In the genomic region with DNA sequence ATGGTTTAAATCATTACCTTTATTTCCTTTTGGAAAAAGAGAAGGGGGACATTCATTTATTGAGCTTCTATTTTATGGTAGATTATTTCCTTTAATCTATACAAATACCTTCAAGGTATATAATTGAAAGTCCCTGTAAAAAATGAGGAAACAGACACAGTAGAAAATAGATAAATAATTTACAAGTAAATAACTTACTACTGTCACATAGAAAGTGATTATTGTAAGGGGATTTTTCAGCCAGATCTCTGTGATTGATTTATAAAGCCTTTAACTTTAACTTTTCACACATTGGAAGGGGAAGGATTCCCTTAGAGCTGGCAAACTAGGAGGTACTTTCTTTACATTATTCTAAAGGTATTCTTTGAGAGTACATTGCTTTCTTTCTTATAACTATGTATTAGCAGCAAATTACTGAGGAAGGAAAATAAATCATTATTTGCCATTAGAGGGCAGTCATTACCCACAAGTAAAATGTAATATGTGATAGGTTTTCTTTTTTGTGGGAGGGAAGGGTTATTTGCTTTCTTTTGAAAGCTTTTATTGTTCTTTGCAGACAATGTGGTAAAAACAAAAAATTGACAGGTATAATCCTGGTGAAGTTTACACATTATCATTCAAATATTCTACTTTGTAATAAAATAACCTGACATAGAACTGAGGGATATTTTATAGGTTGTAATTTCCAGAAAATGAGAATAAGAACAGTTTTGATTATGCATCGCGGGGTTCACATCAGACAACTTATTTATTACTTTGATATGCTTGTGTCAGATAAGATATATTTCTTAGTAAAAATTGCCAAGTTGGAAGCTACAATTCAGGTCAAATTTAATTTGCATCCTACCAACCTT, we compare ENCODE assay signal across 8 cellular contexts. TPM values are rescaled to one million over a fixed set of nuclear protein-coding genes. Genes with fewer than 3 reads are reported as not detected.
DNase-seq lines count a peak whose midpoint lies in the region; ATAC-seq, FAIRE-seq and TF ChIP-seq lines count a peak whose summit lies in the region.

No MANE protein-coding gene starts in this region.

- no peak overlapping the region for H3K4me3 Mint-ChIP-seq in H9
- no peak overlapping the region for H3K4me3 Mint-ChIP-seq in T-helper 17 cell

- H3K27ac ChIP-seq in H9 (ENCODE audit: insufficient read length, low read depth, low read length) (no peak overlapping the region), GM12878 (ENCODE audit: control insufficient read depth, insufficient read depth) (no peak overlapping the region), right lobe of liver (no peak overlapping the region)

- POLR2A ChIA-PET in GM12878 (lab: Charles Lee): no interaction called here

- SMC1A ChIA-PET in GM12878 (lab: Charles Lee; ENCODE audit: uncharacterized antibody, unreplicated experiment): interaction anchor here (0.6 to 4.0 kb wide), 11 partner anchors 14 to 409 kb away, joined by 3 to 38 read pairs (median 3); no protein-coding TSS in a partner anchor

- H3K36me3 Mint-ChIP-seq in H9 (ENCODE audit: insufficient read depth in 1 of 3, low read depth in 3 of 3): no peaks in the 10 kb centered on the region
- H3K36me3 Mint-ChIP-seq in T-helper 17 cell (ENCODE audit: low read depth): no peaks in the 10 kb centered on the region

- no peak overlapping the region for H2AK5ac ChIP-seq in H9 (ENCODE audit: insufficient read length, low read length)

- CTCF ChIA-PET in GM12878 (lab: Yijun Ruan, JAX): interaction anchor here (0.6 to 6.1 kb wide), 22 partner anchors 9 to 422 kb away, joined by 3 to 51 read pairs (median 4); no protein-coding TSS in a partner anchor

- no peak overlapping the region for H2BK20ac ChIP-seq in H9 (ENCODE audit: low read depth, low read length, poor library complexity, severe bottlenecking)

- intact Hi-C loops in GM12878 (cut with micrococcal nuclease; ENCODE audit: unreplicated experiment): loop anchor here (1.0 kb wide), 3 partner anchors 218 to 422 kb away; no protein-coding TSS in a partner anchor
- intact Hi-C loops in right lobe of liver (cut with DNase I): loop anchor here in 1 of 2 donors (5.0 kb wide), 1 partner anchor 220 kb away; no protein-coding TSS in a partner anchor

- H4K91ac ChIP-seq in H9 (ENCODE audit: insufficient read length, low read depth, low read length): no peak overlapping the region

- no peak overlapping the region for H2BK15ac ChIP-seq in H9 (ENCODE audit: low read depth, low read length)

- H3K4me2 ChIP-seq in H9 (ENCODE audit: insufficient read depth, insufficient read length, low read length) (no peak overlapping the region), GM12878 (ENCODE audit: control insufficient read depth, insufficient read depth) (no peak overlapping the region)

- FAIRE-seq in GM12878 (lab: Jason Lieb, UNC): peak; percentile 86

- H3K27me3 ChIP-seq in H9 (ENCODE audit: insufficient read depth, low read length) (no peaks in the 10 kb centered on the region), GM12878 (replicated peaks in 1 of 2; ENCODE audit: control insufficient read depth in 2 of 2, insufficient read depth in 2 of 2, low read length in 1 of 2) (no peaks in the 10 kb centered on the region), right lobe of liver (no peaks in the 10 kb centered on the region)

- H3K4me1 Mint-ChIP-seq in H9 (no peaks in the 10 kb centered on the region), T-helper 17 cell (no peaks in the 10 kb centered on the region)

- H3K9me3 ChIP-seq in H9 (ENCODE audit: control insufficient read depth, low read depth, low read length) (no peaks in the 10 kb centered on the region), GM12878 (replicated peaks; ENCODE audit: control insufficient read depth, insufficient read depth, low read length) (no peaks in the 10 kb centered on the region), right lobe of liver (no peaks in the 10 kb centered on the region), T-helper 17 cell (ENCODE audit: control insufficient read depth, low read length, poor library complexity, severe bottlenecking) (no peaks in the 10 kb centered on the region)

- in situ Hi-C loops in GM12878 (cut with MboI): loop anchor here (5.0 kb wide), 1 partner anchor 220 kb away; no protein-coding TSS in a partner anchor

- H3K27me3 Mint-ChIP-seq in H9 (ENCODE audit: low read depth) (peaks cover 4% of the 10 kb centered on the region), T-helper 17 cell (peaks cover 14% of the 10 kb centered on the region)

- H3K4me3 ChIP-seq in GM12878: no peak overlapping the region
- no peak overlapping the region for H3K4me3 ChIP-seq in right lobe of liver

- no peak overlapping the region for H3T11ph ChIP-seq in H9 (ENCODE audit: low read length)

- no CpG with 5 or more reads among the region's 2 CpGs for WGBS in H9 (ENCODE audit: extremely low coverage, insufficient read length, low lambda C conversion rate)
- WGBS in GM12878 (ENCODE audit: insufficient coverage, insufficient replicate concordance, low lambda C conversion rate, missing lambda C conversion rate): 98% methylated on average over 2 of the region's 2 CpGs
- 89% methylated on average over 2 of the region's 2 CpGs for WGBS in right lobe of liver (ENCODE audit: insufficient coverage, low coverage, low lambda C conversion rate, missing lambda C conversion rate)

- no peak overlapping the region for H2BK12ac ChIP-seq in H9 (ENCODE audit: insufficient read length, low read depth, low read length)

- no peaks in the 10 kb centered on the region for H3K4me1 ChIP-seq in H9 (ENCODE audit: insufficient read depth, low read length)
- H3K4me1 ChIP-seq in GM12878 (ENCODE audit: control insufficient read depth, insufficient read depth, low read length): no peaks in the 10 kb centered on the region
- H3K4me1 ChIP-seq in right lobe of liver: no peaks in the 10 kb centered on the region

- H3K23ac ChIP-seq in H9 (ENCODE audit: insufficient read length, low read depth, low read length): no peak overlapping the region

- no peak for TF ChIP-seq EP300 in GM12878 (IDR thresholded peaks at IDR 0.05; ENCODE audit: borderline replicate concordance in 1 of 2, control insufficient read depth in 1 of 2, low read depth in 2 of 2, low read length in 2 of 2)

- no peaks in the 10 kb centered on the region for H3K9me3 Mint-ChIP-seq in H9

- ATAC-seq in GM12878 (peak; percentile 76), right lobe of liver (peak; percentile 57 to 77 (median 74)), GM21515 (IDR thresholded peaks at IDR 0.05; ENCODE audit: unreplicated experiment) (no peak), T-helper 17 cell (no peak)

- H3K56ac ChIP-seq in H9 (ENCODE audit: insufficient read length, low read depth, low read length): no peak overlapping the region

- H3K9ac ChIP-seq in H9 (ENCODE audit: extremely low read depth, insufficient read length, low read length) (no peak overlapping the region), GM12878 (ENCODE audit: control insufficient read depth, insufficient read depth, low read length) (no peak overlapping the region)

- BruUV-seq in GM12878 (replicated peaks; lab: Mats Ljungman, UMichigan): no TSS peak

- no peak overlapping the region for H4K8ac ChIP-seq in H9 (replicated peaks; ENCODE audit: insufficient read length, low read depth, low read length)

- H4K5ac ChIP-seq in H9 (ENCODE audit: insufficient read length, low read depth, low read length): no peak overlapping the region

- DNase-seq in NCI-H2107 treated with DMSO at 0.1 percent for 48 hours (lab: John Stamatoyannopoulos, UW; ENCODE audit: unreplicated experiment) (peak; percentile 49), NCI-H2107 (lab: John Stamatoyannopoulos, UW) (no peak), H9 (no peak), NCI-H1105 (lab: John Stamatoyannopoulos, UW) (peak; percentile 38), GM12878 (ENCODE audit: low read depth, low spot score) (peak; percentile 21), right lobe of liver (no peak), T-helper 17 cell (no peak)

- RAD21 ChIA-PET in GM12878 (lab: Charles Lee; ENCODE audit: unreplicated experiment): interaction anchor here (0.9 to 3.1 kb wide), 8 partner anchors 12 to 643 kb away, joined by 3 to 34 read pairs (median 4); no protein-coding TSS in a partner anchor

- H3K36me3 ChIP-seq in GM12878 (ENCODE audit: control insufficient read depth in 2 of 2, insufficient read depth in 2 of 2, low read length in 1 of 2) (no peaks in the 10 kb centered on the region), right lobe of liver (no peaks in the 10 kb centered on the region)

- no peak overlapping the region for H3K18ac ChIP-seq in H9 (ENCODE audit: insufficient read length, low read depth, low read length)

- peak; percentile 77 for TF ChIP-seq RAD21 in GM12878 (IDR thresholded peaks at IDR 0.05; ENCODE audit: insufficient read depth, low read depth, low read length)

- H3K79me2 ChIP-seq in H9 (ENCODE audit: insufficient read depth, low read length) (no peaks in the 10 kb centered on the region), GM12878 (ENCODE audit: control insufficient read depth, insufficient read depth, low read length) (no peaks in the 10 kb centered on the region)

- H4K20me1 ChIP-seq in H9 (ENCODE audit: control insufficient read depth, insufficient read depth, insufficient read length) (no peaks in the 10 kb centered on the region), GM12878 (ENCODE audit: control insufficient read depth, insufficient read depth) (no peaks in the 10 kb centered on the region)

- no peak overlapping the region for H2BK120ac ChIP-seq in H9 (ENCODE audit: low read depth, low read length, poor library complexity, severe bottlenecking)

- peak; percentile 69 for TF ChIP-seq CTCF in H9 (conservative IDR thresholded peaks at IDR 0.05)
- TF ChIP-seq CTCF in GM12878 (IDR thresholded peaks at IDR 0.05 in 2 of 3, conservative IDR thresholded peaks at IDR 0.05 in 1 of 3; ENCODE audit: control insufficient read depth in 2 of 3, extremely low read depth in 1 of 3, insufficient read depth in 1 of 3, low read depth in 3 of 3, low read length in 3 of 3): peak in 2 of 3 experiments; percentile 32 to 61; a peak in 2 of 6 replicates
- peak; percentile 54 to 70 (median 63) for TF ChIP-seq CTCF in right lobe of liver (IDR thresholded peaks at IDR 0.05)

- no peak overlapping the region for H2BK5ac ChIP-seq in H9 (ENCODE audit: insufficient read length, low read length)

- H3K4ac ChIP-seq in H9 (ENCODE audit: low read depth, low read length): no peak overlapping the region

- no peak overlapping the region for H3K27ac Mint-ChIP-seq in H9
- H3K27ac Mint-ChIP-seq in T-helper 17 cell: no peak overlapping the region

- H3K23me2 ChIP-seq in H9 (ENCODE audit: insufficient read length, low read depth, low read length, poor library complexity, severe bottlenecking): no peaks in the 10 kb centered on the region

- H3K79me1 ChIP-seq in H9 (ENCODE audit: insufficient read depth, low read depth, low read length, poor library complexity, severe bottlenecking): no peaks in the 10 kb centered on the region

- no peak overlapping the region for H3K14ac ChIP-seq in H9 (ENCODE audit: insufficient read depth, low read length)

- H2AFZ ChIP-seq in H9 (ENCODE audit: low read length): no peak overlapping the region
- H2AFZ ChIP-seq in GM12878 (ENCODE audit: control insufficient read depth, low read depth, low read length): no peak overlapping the region

- no peak for TF ChIP-seq POLR2A in GM12878 (IDR thresholded peaks at IDR 0.05; ENCODE audit: low read depth, low read length)
- no peak for TF ChIP-seq POLR2A in right lobe of liver (IDR thresholded peaks at IDR 0.05)

RNA-seq across cellular contexts. Expression of a gene that starts 24.8 kb away (rescaled TPM):
- total RNA-seq in H9 (2021) (67.8 and 71.6 TPM in 2 replicates), GM12878 (2014; rRNA removed) (41.5 and 48.3 TPM in 2 replicates), GM12878 (2014; rRNA removed; fragmentation: Illumina TruSeq; extraction: Trizol) (49.5 and 55.6 TPM in 2 replicates), GM12878 (2021) (47.8 and 52.4 TPM in 2 replicates), right lobe of liver (10 to 100 TPM; 21.8 to 39.9 (median 25.3) TPM), T-helper 17 cell (10 to 100 TPM; 12.4 to 15.7 TPM)
- total RNA-seq in GM12878 (2013; cell fraction: nucleolus; rRNA removed): 138 TPM in 2 replicates
- polyA plus RNA-seq in GM12878 (2011; ENCODE audit: low read depth): 21.3 TPM
- polyA plus RNA-seq in GM12878 (2011; rRNA removed) (75.3 and 87.2 TPM in 2 replicates), GM12878 (2014; fragmentation: Illumina TruSeq; extraction: Trizol) (46.2 and 47.1 TPM in 2 replicates), GM12878 (2014; fragmentation: Nextera tagmentation; extraction: Ambion mirVana) (10 to 100 TPM; 45.9 to 49.8 TPM), GM12878 (2014; rRNA removed) (42.3 and 43.2 TPM in 2 replicates), GM12878 (2016; fragmentation: Nextera tagmentation; extraction: Ambion mirVana) (10 to 100 TPM; 46.0 to 46.6 TPM)
- polyA plus RNA-seq in GM12878 (2011; cell fraction: cytosol; rRNA removed): 69.7 and 89.4 TPM in 2 replicates
- polyA plus RNA-seq in GM12878 (2011; cell fraction: nucleus; rRNA removed): 54.1 and 64.9 TPM in 2 replicates
- 16.2 and 21.8 TPM in 2 replicates for polyA plus RNA-seq in GM12878 (2012)
- 127 and 145 TPM in 2 replicates for polyA minus RNA-seq in GM12878 (2011; rRNA and poly(A)+ RNA removed)
- polyA minus RNA-seq in GM12878 (2011; cell fraction: cytosol; rRNA and poly(A)+ RNA removed): 47.1 and 52.7 TPM in 2 replicates
- polyA minus RNA-seq in GM12878 (2011; cell fraction: nucleus; rRNA and poly(A)+ RNA removed): 53.0 and 58.2 TPM in 2 replicates

Comparison
In these comparisons a context has a peak if more than half of its experiments do, and no peak if none do; other contexts are left out.
1. DNase-seq: peak in NCI-H2107 treated with DMSO at 0.1 percent for 48 hours (single experiment), NCI-H1105 (single experiment) and GM12878 (single experiment); none in NCI-H2107 (single experiment), H9 (single experiment), right lobe of liver (0 of 3) and T-helper 17 cell (0 of 3).
2. ATAC-seq: peak in GM12878 (single experiment) and right lobe of liver (4 of 4); none in GM21515 (single experiment) and T-helper 17 cell (single experiment).
3. Peak in every context shown above with its lines, with median percentiles within 50 percentile points of each other: CTCF ChIP-seq.